Comparison of ENCODE assay signal across 1 cellular context in the genomic region with DNA sequence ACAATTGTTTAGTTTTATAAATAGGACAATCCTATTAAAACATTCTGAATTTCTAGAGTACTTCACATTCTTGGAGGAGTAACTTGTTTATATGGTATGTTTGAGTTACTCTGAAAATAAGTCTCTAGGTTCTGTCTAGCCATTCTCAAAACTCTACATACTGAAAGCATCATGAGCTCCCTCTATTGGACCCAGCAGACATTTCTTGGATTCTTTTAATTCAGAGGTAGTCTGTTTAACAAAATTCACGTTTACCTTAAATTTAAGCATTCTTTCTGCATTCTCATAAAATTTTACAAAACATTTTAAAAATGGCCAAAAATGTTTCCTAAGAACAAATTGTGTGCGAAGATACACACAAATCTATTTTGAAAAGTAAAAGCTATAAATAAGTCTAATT.
TF ChIP-seq lines count a peak whose summit lies in the region.

No MANE protein-coding gene starts in this region.

TF ChIP-seq in WTC11, 78 proteins besides CTCF, POLR2A, EP300 and RAD21 (continued from another document):
- TF ChIP-seq, protein P1, sequence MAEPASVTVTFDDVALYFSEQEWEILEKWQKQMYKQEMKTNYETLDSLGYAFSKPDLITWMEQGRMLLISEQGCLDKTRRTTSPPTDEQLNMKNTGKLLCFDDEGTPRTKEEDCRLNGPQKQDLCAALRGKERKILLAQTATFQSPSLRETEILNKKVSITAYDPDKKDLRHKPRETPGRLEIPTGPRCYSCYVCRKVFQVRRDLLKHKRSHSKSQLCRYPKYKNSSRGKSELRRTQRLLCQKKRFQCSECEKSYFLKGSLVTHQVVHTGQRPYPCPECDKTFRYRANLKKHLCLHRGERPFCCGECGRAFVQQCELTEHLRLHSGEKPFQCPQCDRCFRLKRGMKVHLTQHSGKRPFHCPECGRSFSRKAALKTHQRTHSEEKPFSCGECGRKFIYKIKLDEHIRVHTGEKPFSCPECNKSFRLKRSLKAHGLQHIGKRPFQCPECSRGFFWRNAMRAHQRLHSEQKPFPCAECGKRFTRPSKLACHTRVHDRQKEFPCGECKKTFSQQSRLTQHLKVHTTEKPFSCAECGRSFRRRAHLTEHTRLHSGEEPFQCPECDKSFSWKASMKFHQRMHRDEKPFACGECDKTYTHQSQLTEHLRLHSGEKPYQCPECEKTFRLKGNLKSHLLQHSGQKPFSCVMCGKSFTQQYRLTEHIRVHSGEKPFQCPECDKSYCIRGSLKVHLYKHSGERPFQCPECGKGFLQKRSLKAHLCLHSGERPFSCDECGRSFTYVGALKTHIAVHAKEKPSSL (CRISPR knock-in tag; conservative IDR thresholded peaks at IDR 0.05): no peak
- TF ChIP-seq, protein P2, sequence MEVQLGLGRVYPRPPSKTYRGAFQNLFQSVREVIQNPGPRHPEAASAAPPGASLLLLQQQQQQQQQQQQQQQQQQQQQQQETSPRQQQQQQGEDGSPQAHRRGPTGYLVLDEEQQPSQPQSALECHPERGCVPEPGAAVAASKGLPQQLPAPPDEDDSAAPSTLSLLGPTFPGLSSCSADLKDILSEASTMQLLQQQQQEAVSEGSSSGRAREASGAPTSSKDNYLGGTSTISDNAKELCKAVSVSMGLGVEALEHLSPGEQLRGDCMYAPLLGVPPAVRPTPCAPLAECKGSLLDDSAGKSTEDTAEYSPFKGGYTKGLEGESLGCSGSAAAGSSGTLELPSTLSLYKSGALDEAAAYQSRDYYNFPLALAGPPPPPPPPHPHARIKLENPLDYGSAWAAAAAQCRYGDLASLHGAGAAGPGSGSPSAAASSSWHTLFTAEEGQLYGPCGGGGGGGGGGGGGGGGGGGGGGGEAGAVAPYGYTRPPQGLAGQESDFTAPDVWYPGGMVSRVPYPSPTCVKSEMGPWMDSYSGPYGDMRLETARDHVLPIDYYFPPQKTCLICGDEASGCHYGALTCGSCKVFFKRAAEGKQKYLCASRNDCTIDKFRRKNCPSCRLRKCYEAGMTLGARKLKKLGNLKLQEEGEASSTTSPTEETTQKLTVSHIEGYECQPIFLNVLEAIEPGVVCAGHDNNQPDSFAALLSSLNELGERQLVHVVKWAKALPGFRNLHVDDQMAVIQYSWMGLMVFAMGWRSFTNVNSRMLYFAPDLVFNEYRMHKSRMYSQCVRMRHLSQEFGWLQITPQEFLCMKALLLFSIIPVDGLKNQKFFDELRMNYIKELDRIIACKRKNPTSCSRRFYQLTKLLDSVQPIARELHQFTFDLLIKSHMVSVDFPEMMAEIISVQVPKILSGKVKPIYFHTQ (CRISPR knock-in tag; IDR thresholded peaks at IDR 0.05): no peak
- no peak for TF ChIP-seq ELF4 (CRISPR knock-in tag; IDR thresholded peaks at IDR 0.05; ENCODE audit: low read depth)
- TF ChIP-seq ZNF263 (CRISPR knock-in tag; IDR thresholded peaks at IDR 0.05; ENCODE audit: low read depth): no peak
- TF ChIP-seq JAZF1 (CRISPR knock-in tag; IDR thresholded peaks at IDR 0.05): no peak
- no peak for TF ChIP-seq ESRRA (CRISPR knock-in tag; IDR thresholded peaks at IDR 0.05; ENCODE audit: borderline replicate concordance)
- TF ChIP-seq NFATC4 (CRISPR knock-in tag; IDR thresholded peaks at IDR 0.05): no peak
- TF ChIP-seq OVOL2 (CRISPR knock-in tag; IDR thresholded peaks at IDR 0.05; ENCODE audit: borderline replicate concordance): no peak
- TF ChIP-seq, protein P3, sequence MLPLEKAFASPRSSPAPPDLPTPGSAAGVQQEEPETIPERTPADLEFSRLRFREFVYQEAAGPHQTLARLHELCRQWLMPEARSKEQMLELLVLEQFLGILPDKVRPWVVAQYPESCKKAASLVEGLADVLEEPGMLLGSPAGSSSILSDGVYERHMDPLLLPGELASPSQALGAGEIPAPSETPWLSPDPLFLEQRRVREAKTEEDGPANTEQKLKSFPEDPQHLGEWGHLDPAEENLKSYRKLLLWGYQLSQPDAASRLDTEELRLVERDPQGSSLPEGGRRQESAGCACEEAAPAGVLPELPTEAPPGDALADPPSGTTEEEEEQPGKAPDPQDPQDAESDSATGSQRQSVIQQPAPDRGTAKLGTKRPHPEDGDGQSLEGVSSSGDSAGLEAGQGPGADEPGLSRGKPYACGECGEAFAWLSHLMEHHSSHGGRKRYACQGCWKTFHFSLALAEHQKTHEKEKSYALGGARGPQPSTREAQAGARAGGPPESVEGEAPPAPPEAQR (CRISPR knock-in tag; IDR thresholded peaks at IDR 0.05): no peak
- TF ChIP-seq, protein P4, sequence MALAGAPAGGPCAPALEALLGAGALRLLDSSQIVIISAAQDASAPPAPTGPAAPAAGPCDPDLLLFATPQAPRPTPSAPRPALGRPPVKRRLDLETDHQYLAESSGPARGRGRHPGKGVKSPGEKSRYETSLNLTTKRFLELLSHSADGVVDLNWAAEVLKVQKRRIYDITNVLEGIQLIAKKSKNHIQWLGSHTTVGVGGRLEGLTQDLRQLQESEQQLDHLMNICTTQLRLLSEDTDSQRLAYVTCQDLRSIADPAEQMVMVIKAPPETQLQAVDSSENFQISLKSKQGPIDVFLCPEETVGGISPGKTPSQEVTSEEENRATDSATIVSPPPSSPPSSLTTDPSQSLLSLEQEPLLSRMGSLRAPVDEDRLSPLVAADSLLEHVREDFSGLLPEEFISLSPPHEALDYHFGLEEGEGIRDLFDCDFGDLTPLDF (CRISPR knock-in tag; IDR thresholded peaks at IDR 0.05): no peak
- TF ChIP-seq NFE2L1 (CRISPR knock-in tag; IDR thresholded peaks at IDR 0.05): no peak
- no peak for TF ChIP-seq NR1H2 (CRISPR knock-in tag; IDR thresholded peaks at IDR 0.05)
